1 cellular context compared by ENCODE assay signal in the genomic region with DNA sequence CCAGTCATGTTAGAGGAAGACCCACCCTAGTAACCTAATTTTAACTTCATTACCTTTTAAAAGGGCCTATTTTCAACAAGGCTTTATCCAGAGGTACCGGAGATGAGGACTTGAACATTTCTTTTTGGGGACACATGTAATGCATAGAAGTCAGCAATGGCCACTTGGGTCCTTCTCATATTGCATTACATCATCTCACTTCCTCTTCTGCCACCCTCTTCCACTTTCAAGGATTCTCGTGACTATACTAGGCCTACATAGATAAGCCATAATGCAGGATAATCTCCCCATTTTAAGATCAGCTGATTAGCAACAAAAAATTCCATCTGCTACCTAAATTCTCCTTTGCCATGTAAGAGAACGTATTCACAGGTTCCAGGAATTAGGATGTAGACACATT.
TF ChIP-seq lines count a peak whose summit lies in the region.

No MANE protein-coding gene starts in this region.

TF ChIP-seq in H1, 55 proteins besides CTCF, POLR2A, EP300 and RAD21 (continued from another document):
- TF ChIP-seq CHD7 (IDR thresholded peaks at IDR 0.05; ENCODE audit: insufficient replicate concordance, low read length), result no peak
- TF ChIP-seq YY1 (IDR thresholded peaks at IDR 0.05; ENCODE audit: low read depth, low read length), result no peak
- no peak for TF ChIP-seq SP1 (IDR thresholded peaks at IDR 0.05; ENCODE audit: low read depth, low read length)
- TF ChIP-seq CBX8 (IDR thresholded peaks at IDR 0.05; ENCODE audit: borderline replicate concordance, low read depth, low read length), result no peak
- TF ChIP-seq SIN3A (conservative IDR thresholded peaks at IDR 0.05 in 1 of 2, IDR thresholded peaks at IDR 0.05 in 1 of 2; ENCODE audit: low read depth in 1 of 2, low read length in 2 of 2), result no peak
- TF ChIP-seq ASH2L (IDR thresholded peaks at IDR 0.05; ENCODE audit: low read length), result no peak
- no peak for TF ChIP-seq CHD2 (IDR thresholded peaks at IDR 0.05; ENCODE audit: low read length)
- TF ChIP-seq CBX5 (IDR thresholded peaks at IDR 0.05; ENCODE audit: low read depth, low read length), result no peak
- TF ChIP-seq SIX5 (IDR thresholded peaks at IDR 0.05; ENCODE audit: low read depth, low read length), result no peak
- TF ChIP-seq, protein P1, sequence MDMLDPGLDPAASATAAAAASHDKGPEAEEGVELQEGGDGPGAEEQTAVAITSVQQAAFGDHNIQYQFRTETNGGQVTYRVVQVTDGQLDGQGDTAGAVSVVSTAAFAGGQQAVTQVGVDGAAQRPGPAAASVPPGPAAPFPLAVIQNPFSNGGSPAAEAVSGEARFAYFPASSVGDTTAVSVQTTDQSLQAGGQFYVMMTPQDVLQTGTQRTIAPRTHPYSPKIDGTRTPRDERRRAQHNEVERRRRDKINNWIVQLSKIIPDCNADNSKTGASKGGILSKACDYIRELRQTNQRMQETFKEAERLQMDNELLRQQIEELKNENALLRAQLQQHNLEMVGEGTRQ (IDR thresholded peaks at IDR 0.05; ENCODE audit: low read length), result no peak
- no peak for TF ChIP-seq POLR2AphosphoS5 (IDR thresholded peaks at IDR 0.05; ENCODE audit: low read depth, low read length)
- no peak for TF ChIP-seq JUN (IDR thresholded peaks at IDR 0.05; ENCODE audit: low read depth, low read length)
- TF ChIP-seq, protein P2, sequence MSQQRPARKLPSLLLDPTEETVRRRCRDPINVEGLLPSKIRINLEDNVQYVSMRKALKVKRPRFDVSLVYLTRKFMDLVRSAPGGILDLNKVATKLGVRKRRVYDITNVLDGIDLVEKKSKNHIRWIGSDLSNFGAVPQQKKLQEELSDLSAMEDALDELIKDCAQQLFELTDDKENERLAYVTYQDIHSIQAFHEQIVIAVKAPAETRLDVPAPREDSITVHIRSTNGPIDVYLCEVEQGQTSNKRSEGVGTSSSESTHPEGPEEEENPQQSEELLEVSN (IDR thresholded peaks at IDR 0.05), result no peak
- TF ChIP-seq CTBP2 (IDR thresholded peaks at IDR 0.05; ENCODE audit: borderline replicate concordance, insufficient read depth, insufficient read length, low read length), result no peak
- no peak for TF ChIP-seq HDAC6 (IDR thresholded peaks at IDR 0.05; ENCODE audit: low read depth, low read length)
TF ChIP-seq in H1: peak in this region for 0.
